In the genomic region with DNA sequence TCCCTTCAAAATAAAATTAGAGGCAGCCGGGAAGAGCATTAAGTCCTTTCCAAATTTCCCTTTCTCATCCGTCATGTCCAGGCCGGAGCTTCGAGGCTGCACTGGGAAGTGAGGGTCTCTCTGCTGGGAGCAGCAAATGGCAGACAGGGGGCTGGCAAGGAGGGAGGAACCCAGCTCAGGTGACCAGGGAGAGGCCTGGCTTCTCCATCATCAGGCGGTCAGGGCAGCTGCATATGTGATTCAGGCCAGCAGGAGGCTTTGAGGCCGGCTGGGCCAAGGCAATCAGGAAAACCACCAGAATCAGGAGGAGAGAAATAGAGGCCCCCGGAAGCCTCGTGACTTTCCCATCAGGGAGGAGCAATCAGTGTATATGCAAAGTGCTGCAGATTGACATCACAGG, we compare ENCODE assay signal across 16 cellular contexts.
DNase-seq lines count a peak whose midpoint lies in the region; ATAC-seq and TF ChIP-seq lines count a peak whose summit lies in the region.
"Had no signal": no experiment of that assay in that cellular context is flagged by ENCODE, and none has a peak within 500 bp of the region (broad histone marks: within the 10 kb centered on the region; RNA-seq: fewer than 3 reads in every experiment).

No MANE protein-coding gene starts in this region.

- 33 to 57% (median 39%) methylated on average over 8 of the region's 8 CpGs for WGBS in stomach, 5 donors

- H3F3A ChIP-seq in PC-3 (ENCODE audit: low read length, unreplicated experiment), result no peaks in the 10 kb centered on the region

- H3K36me3 ChIP-seq in PC-3 (ENCODE audit: low read depth, low read length) (no peaks in the 10 kb centered on the region), stomach (no peaks in the 10 kb centered on the region)

- intact Hi-C loops in PC-3 (cut with micrococcal nuclease), result no loop called here
- intact Hi-C loops in posterior vena cava (cut with DNase I), result no loop called here
- intact Hi-C loops in stomach (cut with DNase I; ENCODE audit: low total_unique reads), result no loop called here

- no peaks in the 10 kb centered on the region for H3K9me2 ChIP-seq in PC-3 (replicated peaks; ENCODE audit: low read length)

- H3K4me1 Mint-ChIP-seq in endothelial cell (ENCODE audit: unreplicated experiment), result peaks cover 9% of the 10 kb centered on the region
- H3K4me1 Mint-ChIP-seq: activated CD4-positive, alpha-beta T cell treated with anti-CD3 and anti-CD28 coated beads for 36 hours; CD14-positive monocyte had no signal

- CTCF ChIA-PET in PC-3 (lab: Charles Lee), result interaction anchor here (1.6 kb wide), 1 partner anchor 81 kb away, joined by 6 read pairs; no protein-coding TSS in a partner anchor

- H3K27me3 Mint-ChIP-seq in endothelial cell (ENCODE audit: unreplicated experiment), result peaks cover 5% of the 10 kb centered on the region

- no peak overlapping the region for H3K27ac Mint-ChIP-seq in endothelial cell (ENCODE audit: unreplicated experiment)
- H3K27ac Mint-ChIP-seq: activated CD4-positive, alpha-beta T cell treated with anti-CD3 and anti-CD28 coated beads for 36 hours; activated naive CD8-positive, alpha-beta T cell had no signal

- H3K4me3 Mint-ChIP-seq in endothelial cell (ENCODE audit: unreplicated experiment), result no peak overlapping the region
- H3K4me3 Mint-ChIP-seq: activated CD4-positive, alpha-beta T cell treated with anti-CD3 and anti-CD28 coated beads for 36 hours; activated naive CD8-positive, alpha-beta T cell; CD14-positive monocyte had no signal

- H3K9me3 ChIP-seq in PC-3 (ENCODE audit: low read length), result no peaks in the 10 kb centered on the region
- H3K9me3 ChIP-seq in stomach, result no peaks in the 10 kb centered on the region

- H3K4me1 ChIP-seq in PC-3 (ENCODE audit: insufficient read depth, low read length), result no peaks in the 10 kb centered on the region
- no peaks in the 10 kb centered on the region for H3K4me1 ChIP-seq in stomach
- H3K4me1 ChIP-seq: foreskin keratinocyte, parathyroid adenoma had no signal

- no peak for TF ChIP-seq EP300 in stomach (IDR thresholded peaks at IDR 0.05)

- DNase-seq in NCI-H146 (lab: John Stamatoyannopoulos, UW) (peak; percentile 27), NCI-H146 treated with DMSO at 0.1 percent for 48 hours (lab: John Stamatoyannopoulos, UW; ENCODE audit: unreplicated experiment) (no peak), PC-3 (no peak), endothelial cell (ENCODE audit: low spot score) (peak; percentile 17), posterior vena cava (ENCODE audit: low spot score) (peak; percentile 35), stomach (no peak)
- DNase-seq: activated CD4-positive, alpha-beta T cell treated with anti-CD3 and anti-CD28 coated beads for 36 hours; foreskin keratinocyte; NCI-H1436; T-helper 2 cell had no signal

- TF ChIP-seq CTCF in PC-3 (conservative IDR thresholded peaks at IDR 0.05; ENCODE audit: low read depth, low read length), result peak; percentile 34; the same call in 1 of the 2 replicates
- no peak for TF ChIP-seq CTCF in endothelial cell (IDR thresholded peaks at IDR 0.05; ENCODE audit: unreplicated experiment)
- TF ChIP-seq CTCF in stomach (IDR thresholded peaks at IDR 0.05), result no peak

- ATAC-seq in PC-3, result peak; percentile 43; the same call in 1 of the 2 replicates
- ATAC-seq in GM21367 (IDR thresholded peaks at IDR 0.05; ENCODE audit: unreplicated experiment), result no peak
- ATAC-seq in HG02642 (IDR thresholded peaks at IDR 0.05; ENCODE audit: poor library complexity, unreplicated experiment), result no peak
- ATAC-seq: activated CD4-positive, alpha-beta T cell treated with anti-CD3 and anti-CD28 coated beads for 36 hours; foreskin keratinocyte had no signal

- H3K27me3 ChIP-seq in PC-3 (ENCODE audit: low read length), result peaks cover 75% of the 10 kb centered on the region
- peaks cover 0 to 72% (median 25%) of the 10 kb centered on the region in 3 donors for H3K27me3 ChIP-seq in stomach
- H3K27me3 ChIP-seq: foreskin keratinocyte had no signal

- peaks cover 3% of the 10 kb centered on the region for H3K36me3 Mint-ChIP-seq in endothelial cell (ENCODE audit: low read depth, unreplicated experiment)
- H3K36me3 Mint-ChIP-seq: activated naive CD8-positive, alpha-beta T cell; CD14-positive monocyte had no signal

- no peaks in the 10 kb centered on the region for H3K9me3 Mint-ChIP-seq in endothelial cell (ENCODE audit: unreplicated experiment)

- BruUV-seq in PC-3 (replicated peaks; lab: Mats Ljungman, UMichigan), result no TSS peak

- POLR2A ChIA-PET in PC-3 (lab: Charles Lee; ENCODE audit: unreplicated experiment), result no interaction called here

- no peaks in the 10 kb centered on the region for H4K20me1 ChIP-seq in PC-3 (ENCODE audit: low read length)

- H3K27ac ChIP-seq in PC-3 (ENCODE audit: low read length) (no peak overlapping the region), stomach (no peak overlapping the region)
- H3K27ac ChIP-seq: foreskin keratinocyte, KMS-11, parathyroid adenoma had no signal

- H3K4me2 ChIP-seq in PC-3 (ENCODE audit: low read length), result no peak overlapping the region
- H3K4me2 ChIP-seq: KMS-11 had no signal

- no peak overlapping the region for H3K9ac ChIP-seq in PC-3 (ENCODE audit: low read length)
- H3K9ac ChIP-seq: KMS-11, parathyroid adenoma had no signal

- no peaks in the 10 kb centered on the region for H3K79me2 ChIP-seq in PC-3 (ENCODE audit: low read length)
- H3K79me2 ChIP-seq: parathyroid adenoma had no signal

- TF ChIP-seq POLR2A in stomach (IDR thresholded peaks at IDR 0.05), result no peak

- H3K4me3 ChIP-seq in PC-3 (ENCODE audit: low read length), result no peak overlapping the region
- no peak overlapping the region for H3K4me3 ChIP-seq in stomach

- H2AFZ ChIP-seq in PC-3 (ENCODE audit: low read length), result no peak overlapping the region
- H2AFZ ChIP-seq: parathyroid adenoma had no signal

Comparison
In these comparisons a context has a peak if more than half of its experiments do, and no peak if none do; other contexts are left out.
1. DNase-seq: peak in NCI-H146 (single experiment), endothelial cell (single experiment) and posterior vena cava (single experiment); none in NCI-H146 treated with DMSO at 0.1 percent for 48 hours (single experiment), PC-3 (single experiment) and stomach (single experiment).